8 cellular contexts compared by ENCODE assay signal in the genomic region with DNA sequence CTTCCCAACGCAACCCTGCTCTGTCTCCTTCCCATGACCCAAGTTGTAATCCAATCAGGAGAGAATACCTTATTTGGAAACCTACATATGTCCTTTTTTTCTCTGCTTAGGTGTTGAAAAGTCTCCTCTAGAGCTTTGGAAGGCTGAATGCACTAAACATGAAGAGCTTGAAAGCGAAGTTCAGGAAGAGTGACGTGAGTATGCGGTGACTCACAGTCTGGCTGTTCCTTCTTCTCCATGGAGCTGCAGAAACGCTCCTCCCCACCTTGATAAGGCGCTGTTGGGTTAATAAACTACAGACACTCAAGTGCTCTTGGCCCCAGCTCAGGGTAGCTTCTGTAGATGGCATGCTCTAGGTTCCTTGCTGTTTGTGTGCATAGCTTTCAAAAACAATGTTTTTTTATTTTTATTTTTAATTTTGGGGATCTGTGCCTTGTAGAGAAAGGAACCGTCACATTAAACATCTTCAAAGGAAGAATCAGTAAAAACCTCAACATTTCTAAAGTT. TPM values are rescaled to one million over a fixed set of nuclear protein-coding genes. Genes with fewer than 3 reads are reported as not detected.
A peak's percentile ranks its signal among the peaks of the same experiment; 100 is the strongest.
DNase-seq lines count a peak whose midpoint lies in the region; ATAC-seq and TF ChIP-seq lines count a peak whose summit lies in the region.

No MANE protein-coding gene starts in this region.

- peak; percentile 93 for ATAC-seq in left lobe of liver
- ATAC-seq in aorta (ENCODE audit: low FRiP score) = peak; percentile 85
- ATAC-seq in GM18517 (IDR thresholded peaks at IDR 0.05; ENCODE audit: unreplicated experiment) = no peak
- no peak for ATAC-seq in HG02973 (IDR thresholded peaks at IDR 0.05; ENCODE audit: unreplicated experiment)

- DNase-seq in NCI-H2196 (lab: John Stamatoyannopoulos, UW; ENCODE audit: unreplicated experiment) (peak; percentile 51), NCI-H2196 treated with DMSO at 0.1 percent for 48 hours (lab: John Stamatoyannopoulos, UW; ENCODE audit: unreplicated experiment) (no peak), cardiac fibroblast (ENCODE audit: low read depth in 2 of 2) (peak; percentile 99), left lobe of liver (ENCODE audit: low spot score) (peak; percentile 73), aorta (peak; percentile 83 to 86), HAP-1 (ENCODE audit: low spot score in 2 of 2) (no peak)

- H3K36me3 ChIP-seq in aorta (ENCODE audit: control insufficient read depth in 1 of 2, insufficient read depth in 2 of 2, low read length in 1 of 2) (no peaks in the 10 kb centered on the region), HAP-1 (replicated peaks) (peaks cover 33% of the 10 kb centered on the region)

- in situ Hi-C loops in HAP-1 (cut with MboI; ENCODE audit: low sequenced_read_pairs) = no loop called here

- H3K9me3 ChIP-seq in aorta (ENCODE audit: control insufficient read depth, low read length) (no peaks in the 10 kb centered on the region), HAP-1 (no peaks in the 10 kb centered on the region)

- H3K27me3 ChIP-seq in aorta (ENCODE audit: control insufficient read depth in 1 of 2, insufficient read depth in 2 of 2, low read length in 1 of 2) (no peaks in the 10 kb centered on the region), HAP-1 (ENCODE audit: low read depth) (no peaks in the 10 kb centered on the region)

- no peak for TF ChIP-seq CTCF in cardiac fibroblast (IDR thresholded peaks at IDR 0.05; ENCODE audit: low read depth, low read length)

- intact Hi-C loops in aorta (cut with DNase I) = no loop called here

- peaks cover 9 to 22% of the 10 kb centered on the region in 2 donors for H3K4me1 ChIP-seq in aorta (ENCODE audit: control insufficient read depth in 1 of 2, insufficient read depth in 2 of 2, low read length in 2 of 2)
- H3K4me1 ChIP-seq in HAP-1 = peaks cover 34% of the 10 kb centered on the region

- H3K4me3 ChIP-seq in cardiac fibroblast (replicated peaks in 1 of 2; ENCODE audit: low read depth in 2 of 2, low read length in 2 of 2) (no peak overlapping the region), aorta (ENCODE audit: low read length in 2 of 2) (no peak overlapping the region), HAP-1 (no peak overlapping the region)

- H3K27ac ChIP-seq in aorta (ENCODE audit: low read depth in 1 of 2, low read length in 2 of 2) = peak overlapping the region in 1 of 2 donors; percentile 68

- 2 to 4% methylated on average over 7 of the region's 7 CpGs for WGBS in aorta, 2 donors

RNA-seq across cellular contexts. Expression of gene RAI14, which starts 30.7 kb away (rescaled TPM):
- total RNA-seq in left lobe of liver (24.9 TPM), aorta (100 to 1,000 TPM in 1 of 2 donors, 10 to 100 TPM in 1; 99.8 to 214 TPM)
- polyA plus RNA-seq in aorta = 10 to 100 TPM; 19.4 to 46.3 TPM

Comparison
In these comparisons a context has a peak if more than half of its experiments do, and no peak if none do; other contexts are left out.
1. DNase-seq: peak in NCI-H2196 (single experiment), cardiac fibroblast (2 of 2), left lobe of liver (single experiment) and aorta (2 of 2); none in NCI-H2196 treated with DMSO at 0.1 percent for 48 hours (single experiment) and HAP-1 (0 of 2).
2. ATAC-seq: peak in left lobe of liver (single experiment) and aorta (single experiment); none in GM18517 (single experiment) and HG02973 (single experiment).